In genomic region chr16:14069818-14070217, GRCh38 we compare ENCODE assay signal across 14 cellular contexts. TPM values are rescaled to one million over a fixed set of nuclear protein-coding genes. Genes with fewer than 3 reads are reported as not detected.
DNase-seq lines count a peak whose midpoint lies in the region; ATAC-seq and TF ChIP-seq lines count a peak whose summit lies in the region.
"Had no signal": no experiment of that assay in that cellular context is flagged by ENCODE, and none has a peak within 500 bp of the region (broad histone marks: within the 10 kb centered on the region; RNA-seq: fewer than 3 reads in every experiment).

No MANE protein-coding gene starts in this region.

- no peaks in the 10 kb centered on the region for H3K36me3 ChIP-seq in neuronal stem cell (replicated peaks in 1 of 2; ENCODE audit: control insufficient read depth in 2 of 2, insufficient read depth in 2 of 2, low read length in 2 of 2)
- H3K36me3 ChIP-seq: left lung, ovary had no signal

- no peaks in the 10 kb centered on the region for H3K9me3 ChIP-seq in neuronal stem cell (replicated peaks in 1 of 2; ENCODE audit: control insufficient read depth in 2 of 2, insufficient read depth in 1 of 2, low read depth in 1 of 2, low read length in 2 of 2)
- H3K9me3 ChIP-seq: left lung, ovary had no signal

- no peak overlapping the region for H2BK5ac ChIP-seq in neuronal stem cell (ENCODE audit: low read length)

- no peak for TF ChIP-seq CTCF in chondrocyte (IDR thresholded peaks at IDR 0.05)

- H3K4me3 Mint-ChIP-seq in activated CD4-positive, alpha-beta T cell treated with anti-CD3 and anti-CD28 coated beads, Interleukin-2, amount 10 ng/mL, durations not matched to agents 7 days and 5 days = peak overlapping the region; percentile 84
- H3K4me3 Mint-ChIP-seq in chondrocyte (ENCODE audit: unreplicated experiment) = peak overlapping the region; percentile 77

- H3K27ac Mint-ChIP-seq in activated CD4-positive, alpha-beta T cell treated with anti-CD3 and anti-CD28 coated beads, Interleukin-2, amount 10 ng/mL, durations not matched to agents 7 days and 5 days = no peak overlapping the region
- H3K27ac Mint-ChIP-seq in chondrocyte (ENCODE audit: unreplicated experiment) = no peak overlapping the region

- H3K27me3 Mint-ChIP-seq in activated CD4-positive, alpha-beta T cell treated with anti-CD3 and anti-CD28 coated beads, Interleukin-2, amount 10 ng/mL, durations not matched to agents 7 days and 5 days = no peaks in the 10 kb centered on the region
- H3K27me3 Mint-ChIP-seq in chondrocyte (ENCODE audit: low read depth) = no peaks in the 10 kb centered on the region

- no peak for DNase-seq in activated CD4-positive, alpha-beta T cell treated with anti-CD3 and anti-CD28 coated beads, Interleukin-2, amount 10 ng/mL, durations not matched to agents 7 days and 5 days
- no peak for DNase-seq in activated CD4-positive, alpha-beta T cell treated with anti-CD3 and anti-CD28 coated beads, Interleukin-2, amount 50 U/mL, for 48 hours
- DNase-seq in NCI-H69 (lab: John Stamatoyannopoulos, UW) = peak; percentile 26
- no peak for DNase-seq in chondrocyte (ENCODE audit: low spot score)
- no peak for DNase-seq in neuronal stem cell (ENCODE audit: low spot score)
- DNase-seq: activated CD4-positive, alpha-beta T cell treated with anti-CD3 and anti-CD28 coated beads, Interleukin-2, amount 50 U/mL, for 1 hour; left lung; NCI-H1092; ovary; stimulated activated CD8-positive, alpha-beta memory T cell treated with anti-CD3 and anti-CD28 coated beads, Interleukin-4, amount 100 ng/mL, for 48 hours had no signal

- H3K27ac ChIP-seq in neuronal stem cell (replicated peaks; ENCODE audit: low read length) = no peak overlapping the region
- H3K27ac ChIP-seq: ovary, SK-N-MC had no signal

- no peak overlapping the region for H2BK12ac ChIP-seq in neuronal stem cell (ENCODE audit: low read length)

- H3K4me1 ChIP-seq in neuronal stem cell (ENCODE audit: control insufficient read depth in 2 of 2, insufficient read depth in 1 of 2, low read depth in 1 of 2, low read length in 2 of 2) = peaks cover 4% of the 10 kb centered on the region in 2 donors

- peak overlapping the region; percentile 100 for H2AFZ ChIP-seq in neuronal stem cell (ENCODE audit: low read length)

- H3K18ac ChIP-seq in neuronal stem cell (ENCODE audit: low read length) = no peak overlapping the region

- WGBS in neuronal stem cell (ENCODE audit: extremely low coverage in 2 of 2, insufficient read length in 2 of 2, insufficient replicate concordance in 1 of 2), 2 donors = no CpG with 5 or more reads among the region's 4 CpGs

- no peak overlapping the region for H2BK15ac ChIP-seq in neuronal stem cell (ENCODE audit: low read length)

- no peak overlapping the region for H3K23ac ChIP-seq in neuronal stem cell (ENCODE audit: low read depth, low read length, poor library complexity)

- H3K4me2 ChIP-seq in neuronal stem cell (ENCODE audit: insufficient read depth, low read length, poor library complexity, severe bottlenecking) = no peak overlapping the region

- H3K4ac ChIP-seq in neuronal stem cell (ENCODE audit: low read length) = no peak overlapping the region

- H3K36me3 Mint-ChIP-seq in activated CD4-positive, alpha-beta T cell treated with anti-CD3 and anti-CD28 coated beads, Interleukin-2, amount 10 ng/mL, durations not matched to agents 7 days and 5 days (ENCODE audit: low read depth) = no peaks in the 10 kb centered on the region
- no peaks in the 10 kb centered on the region for H3K36me3 Mint-ChIP-seq in chondrocyte (ENCODE audit: low read depth)

- H3K27me3 ChIP-seq in neuronal stem cell (ENCODE audit: control insufficient read depth in 3 of 3, insufficient read depth in 3 of 3, low read depth in 1 of 3, low read length in 3 of 3) = peaks cover 0 to 10% (median 0%) of the 10 kb centered on the region in 3 experiments
- H3K27me3 ChIP-seq: left lung, ovary had no signal

- no peak overlapping the region for H4K8ac ChIP-seq in neuronal stem cell (ENCODE audit: low read depth, low read length)

- ATAC-seq in GM21723 (IDR thresholded peaks at IDR 0.05; ENCODE audit: unreplicated experiment) (no peak), HG03025 (IDR thresholded peaks at IDR 0.05; ENCODE audit: low FRiP score, unreplicated experiment) (no peak), GM18909 (IDR thresholded peaks at IDR 0.05; ENCODE audit: poor library complexity, unreplicated experiment) (no peak)

- no peak overlapping the region for H2BK120ac ChIP-seq in neuronal stem cell (ENCODE audit: low read depth, low read length)

- H3K4me3 ChIP-seq in neuronal stem cell (ENCODE audit: low read length in 2 of 2) = no peak overlapping the region

- CTCF ChIA-PET in activated CD4-positive, alpha-beta T cell treated with anti-CD3 and anti-CD28 coated beads, Interleukin-2, amount 10 ng/mL, durations not matched to agents 7 days and 5 days (lab: Charles Lee) = interaction anchor here (1.3 to 1.7 kb wide), 2 partner anchors 9 to 150 kb away, joined by 4 to 6 read pairs; partner anchors contain the start of gene ERCC4

- H4K91ac ChIP-seq in neuronal stem cell (ENCODE audit: low read depth, low read length, poor library complexity) = no peak overlapping the region

- no peak overlapping the region for H2AK5ac ChIP-seq in neuronal stem cell (ENCODE audit: low read depth, low read length)

- POLR2A ChIA-PET in activated CD4-positive, alpha-beta T cell treated with anti-CD3 and anti-CD28 coated beads, Interleukin-2, amount 10 ng/mL, durations not matched to agents 7 days and 5 days (lab: Charles Lee) = no interaction called here

- no peak overlapping the region for H3K9ac ChIP-seq in neuronal stem cell (ENCODE audit: low read depth, low read length, poor library complexity)

- H3K4me1 Mint-ChIP-seq in activated CD4-positive, alpha-beta T cell treated with anti-CD3 and anti-CD28 coated beads, Interleukin-2, amount 10 ng/mL, durations not matched to agents 7 days and 5 days = peaks cover 19% of the 10 kb centered on the region
- H3K4me1 Mint-ChIP-seq in chondrocyte (ENCODE audit: low read depth) = peaks cover 15% of the 10 kb centered on the region

- no peak overlapping the region for H3K14ac ChIP-seq in neuronal stem cell (ENCODE audit: low read length)

- H3K79me1 ChIP-seq in neuronal stem cell (ENCODE audit: low read depth, low read length) = no peaks in the 10 kb centered on the region

- no peaks in the 10 kb centered on the region for H3K9me3 Mint-ChIP-seq in activated CD4-positive, alpha-beta T cell treated with anti-CD3 and anti-CD28 coated beads, Interleukin-2, amount 10 ng/mL, durations not matched to agents 7 days and 5 days
- H3K9me3 Mint-ChIP-seq in chondrocyte (ENCODE audit: low read depth) = no peaks in the 10 kb centered on the region

RNA-seq across cellular contexts. Expression of gene MRTFB, which starts 1.3 kb away (rescaled TPM):
- 10 to 100 TPM; 17.7 to 21.2 TPM for total RNA-seq in activated CD4-positive, alpha-beta T cell treated with anti-CD3 and anti-CD28 coated beads, Interleukin-2, amount 10 ng/mL, durations not matched to agents 7 days and 5 days
- total RNA-seq in chondrocyte = 32.0 to 32.2 TPM (median 32.2 TPM) in 3 replicates
- 19.2 TPM for polyA plus RNA-seq in neuronal stem cell (2013, experiment 1 of 2)
- polyA plus RNA-seq in neuronal stem cell (2013, experiment 2 of 2) = 19.8 TPM
